In the genomic region with DNA sequence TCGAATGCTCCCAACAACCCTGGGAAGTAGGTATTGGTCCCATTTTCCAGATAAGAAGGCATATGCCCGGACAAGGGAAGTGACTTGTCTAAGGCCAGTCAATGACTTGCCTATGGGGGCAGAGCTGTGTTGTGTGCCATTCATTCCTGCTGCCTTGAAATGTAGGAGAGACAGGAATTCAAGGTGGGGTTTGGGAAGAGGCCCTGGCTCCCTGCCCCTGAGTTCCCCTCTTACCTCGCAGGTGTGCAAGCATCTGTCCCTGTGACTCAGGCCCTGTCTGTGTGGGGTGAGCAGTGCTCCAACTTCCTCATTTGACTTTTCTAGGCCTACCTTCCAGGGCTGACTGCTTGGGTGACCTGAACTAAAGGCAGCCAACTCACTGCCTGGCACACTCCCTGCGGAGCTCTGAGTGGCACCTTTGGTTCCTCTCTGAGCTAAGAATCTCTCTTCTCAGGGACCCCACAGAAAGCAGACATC, we compare ENCODE assay signal across 12 cellular contexts.
DNase-seq lines count a peak whose midpoint lies in the region; ATAC-seq lines count a peak whose summit lies in the region.
"Had no signal": no experiment of that assay in that cellular context is flagged by ENCODE, and none has a peak within 500 bp of the region (broad histone marks: within the 10 kb centered on the region; RNA-seq: fewer than 3 reads in every experiment).

No MANE protein-coding gene starts in this region.

- peak overlapping the region in 13 of 21 experiments; percentile 3 to 95 (median 44) for H3K27ac ChIP-seq in skin epidermis

- H3K9me3 ChIP-seq in iPS-18c (ENCODE audit: control insufficient read depth, insufficient read depth, low read length) = peaks cover 15% of the 10 kb centered on the region
- H3K9me3 ChIP-seq: heart left ventricle had no signal

- peak; percentile 51 for DNase-seq in RPMI8226
- DNase-seq in globus pallidus (ENCODE audit: low spot score) = no peak
- DNase-seq in NCI-H2171 (lab: John Stamatoyannopoulos, UW) = no peak
- DNase-seq: activated CD4-positive, alpha-beta T cell treated with anti-CD3 and anti-CD28 coated beads for 36 hours; mesenchymal stem cell; substantia nigra had no signal

- H3K4me3 ChIP-seq in iPS-18c (ENCODE audit: insufficient read depth, low read depth, low read length) (0 out of 2 replicates have a peak overlapping the region, but pooled peaks have one; percentile 4), skin epidermis (peak overlapping the region in 2 of 7 experiments; percentile 69 to 72)

- ATAC-seq in HG02885 (IDR thresholded peaks at IDR 0.05; ENCODE audit: poor library complexity, unreplicated experiment) (peak; percentile 32), GM18520 (IDR thresholded peaks at IDR 0.05; ENCODE audit: unreplicated experiment) (no peak)
- ATAC-seq: activated CD4-positive, alpha-beta T cell treated with anti-CD3 and anti-CD28 coated beads for 36 hours; heart left ventricle; T-cell had no signal
